8 cellular contexts compared by ENCODE assay signal in the genomic region with DNA sequence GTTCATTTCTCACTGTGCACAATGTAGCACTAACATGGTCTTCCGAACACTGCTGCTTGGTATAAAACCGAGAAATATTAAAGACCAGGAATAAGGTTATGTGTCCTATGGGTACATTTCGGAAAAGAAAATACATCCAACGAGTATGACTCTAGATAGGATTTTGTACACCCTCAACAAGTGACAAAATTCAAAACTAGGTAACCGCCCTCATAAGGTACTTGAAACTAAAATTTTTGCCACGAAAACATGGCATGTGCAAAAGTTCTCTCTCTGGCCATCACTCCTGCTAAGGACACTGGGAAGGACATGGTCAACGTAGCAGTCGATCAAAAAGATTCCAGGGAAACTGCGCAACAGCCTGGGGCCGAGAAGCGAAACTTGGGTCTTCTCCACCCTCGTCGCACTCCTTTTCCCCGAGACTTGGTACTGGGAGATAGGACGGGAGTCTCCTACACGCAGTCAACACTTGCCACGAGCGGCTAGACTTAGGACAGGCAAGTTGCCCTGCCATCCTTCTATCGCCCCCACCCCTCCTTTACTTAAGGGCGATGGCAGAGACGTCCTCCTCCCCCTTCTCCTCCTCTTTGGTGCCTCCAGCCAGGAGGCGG. TPM values are rescaled to one million over a fixed set of nuclear protein-coding genes. Genes with fewer than 3 reads are reported as not detected.
DNase-seq lines count a peak whose midpoint lies in the region; ATAC-seq and TF ChIP-seq lines count a peak whose summit lies in the region.

No MANE protein-coding gene starts in this region.

- ATAC-seq in GM19035 (IDR thresholded peaks at IDR 0.05; ENCODE audit: unreplicated experiment): no peak

- no peak overlapping the region for H3K23ac ChIP-seq in mesenchymal stem cell (ENCODE audit: low read length in 2 of 2)

- peaks cover 24% of the 10 kb centered on the region for H3K4me1 ChIP-seq in effector memory CD4-positive, alpha-beta T cell (ENCODE audit: control insufficient read depth, insufficient read depth, low read length, poor library complexity, severe bottlenecking)
- H3K4me1 ChIP-seq in mesenchymal stem cell (ENCODE audit: control insufficient read depth, insufficient read depth, low read depth, low read length) (peaks cover 2% of the 10 kb centered on the region), tibial nerve (peaks cover 0 to 52% (median 24%) of the 10 kb centered on the region in 4 donors)

- H3K79me1 ChIP-seq in mesenchymal stem cell (replicated peaks; ENCODE audit: low read length, poor library complexity, severe bottlenecking): peaks cover 5% of the 10 kb centered on the region

- POLR2A ChIA-PET in HEK293T (lab: Yijun Ruan, JAX) (interaction anchor here (0.7 to 3.8 kb wide), 19 partner anchors 8 to 350 kb away, joined by 3 to 16 read pairs (median 5); a partner anchor contains a TSS), RWPE1 (lab: Yijun Ruan, JAX; ENCODE audit: low non-redundant PET) (no interaction called here)

- H2BK5ac ChIP-seq in mesenchymal stem cell (ENCODE audit: low read depth, low read length, poor library complexity, severe bottlenecking): peak overlapping the region; percentile 98

- H3K4me2 ChIP-seq in mesenchymal stem cell (ENCODE audit: low read length, poor library complexity, severe bottlenecking): peak overlapping the region; percentile 54

- CTCF ChIA-PET in HEK293T (lab: Yijun Ruan, JAX): interaction anchor here (1.0 to 1.6 kb wide), 2 partner anchors 29 to 67 kb away, joined by 3 to 4 read pairs; no protein-coding TSS in a partner anchor
- CTCF ChIA-PET in RWPE1 (lab: Yijun Ruan, JAX): interaction anchor here (0.5 to 0.7 kb wide), 2 partner anchors 17 to 1395 kb away, joined by 3 read pairs; no protein-coding TSS in a partner anchor

- DNase-seq in D341Med (ENCODE audit: low spot score) (peak; percentile 82), HEK293T (ENCODE audit: extremely low spot score) (no peak), RWPE1 (ENCODE audit: low spot score) (peak; percentile 68), mesenchymal stem cell (peak; percentile 95), tibial nerve (ENCODE audit: low spot score in 2 of 2) (peak; percentile 80 to 86)
- DNase-seq in effector memory CD4-positive, alpha-beta T cell: no peak
- no peak for DNase-seq in activated CD8-positive, alpha-beta memory T cell treated with anti-CD3 and anti-CD28 coated beads, Interleukin-2, amount 50 U/mL, for 4 hours

- H3K9me3 ChIP-seq in effector memory CD4-positive, alpha-beta T cell (ENCODE audit: control insufficient read depth, low read length): no peaks in the 10 kb centered on the region
- H3K9me3 ChIP-seq in mesenchymal stem cell (ENCODE audit: control insufficient read depth, low read length) (no peaks in the 10 kb centered on the region), tibial nerve (no peaks in the 10 kb centered on the region)

- H3K14ac ChIP-seq in mesenchymal stem cell (ENCODE audit: low read length in 2 of 2): peak overlapping the region in 1 of 2 experiments; percentile 19

- TF ChIP-seq EP300 in tibial nerve (IDR thresholded peaks at IDR 0.05): no peak

- peak overlapping the region; percentile 74 for H2BK120ac ChIP-seq in mesenchymal stem cell (ENCODE audit: low read depth, low read length)

- H3K18ac ChIP-seq in mesenchymal stem cell (ENCODE audit: low read depth in 1 of 2, low read length in 2 of 2): peak overlapping the region; percentile 99 to 100

- peaks cover 11% of the 10 kb centered on the region for H3K36me3 ChIP-seq in effector memory CD4-positive, alpha-beta T cell (ENCODE audit: control insufficient read depth, insufficient read depth, low read length)
- peaks cover 3 to 24% of the 10 kb centered on the region in 2 experiments for H3K36me3 ChIP-seq in mesenchymal stem cell (ENCODE audit: control insufficient read depth in 1 of 2, insufficient read depth in 2 of 2, low read depth in 1 of 2, low read length in 2 of 2)
- H3K36me3 ChIP-seq in tibial nerve: peaks cover 0 to 20% (median 0%) of the 10 kb centered on the region in 3 donors

- H4K91ac ChIP-seq in mesenchymal stem cell (ENCODE audit: low read length): peak overlapping the region; percentile 99

- peak overlapping the region; percentile 85 for H2BK15ac ChIP-seq in mesenchymal stem cell (ENCODE audit: low read depth, poor library complexity, severe bottlenecking)

- 3% methylated on average over 20 of the region's 22 CpGs for WGBS in mesenchymal stem cell
- WGBS in tibial nerve, 2 donors: 1 to 3% methylated on average over 19 to 22 of the region's 22 CpGs

- H3K27me3 ChIP-seq in effector memory CD4-positive, alpha-beta T cell (replicated peaks; ENCODE audit: control insufficient read depth, insufficient read depth, low read length, poor library complexity, severe bottlenecking): no peaks in the 10 kb centered on the region
- H3K27me3 ChIP-seq in mesenchymal stem cell (ENCODE audit: control insufficient read depth in 1 of 2, insufficient read depth in 1 of 2, low read length in 2 of 2) (no peaks in the 10 kb centered on the region), tibial nerve (no peaks in the 10 kb centered on the region)

- peak overlapping the region; percentile 81 for H3K4me3 ChIP-seq in effector memory CD4-positive, alpha-beta T cell (ENCODE audit: insufficient read depth, low read depth, low read length, poor library complexity, severe bottlenecking)
- H3K4me3 ChIP-seq in mesenchymal stem cell (ENCODE audit: insufficient read depth in 1 of 2, low read depth in 1 of 2, low read length in 2 of 2) (peak overlapping the region; percentile 86 to 89), tibial nerve (peak overlapping the region; percentile 50 to 91 (median 70))

- H4K8ac ChIP-seq in mesenchymal stem cell (ENCODE audit: low read length): peak overlapping the region; percentile 100

- peak overlapping the region; percentile 99 for H3K9ac ChIP-seq in mesenchymal stem cell (ENCODE audit: low read length)

- no peak for TF ChIP-seq POLR2A in tibial nerve (IDR thresholded peaks at IDR 0.05)

- peak overlapping the region; percentile 81 to 97 for H3K4ac ChIP-seq in mesenchymal stem cell (ENCODE audit: low read depth in 1 of 2, low read length in 2 of 2)

- TF ChIP-seq CTCF in RWPE1 (conservative IDR thresholded peaks at IDR 0.05; ENCODE audit: low read depth) (no peak), tibial nerve (IDR thresholded peaks at IDR 0.05) (no peak)

- H3K27ac ChIP-seq in RWPE1: peak overlapping the region; percentile 98
- peak overlapping the region; percentile 99 for H3K27ac ChIP-seq in effector memory CD4-positive, alpha-beta T cell (ENCODE audit: insufficient read depth, low read length, poor library complexity, severe bottlenecking)
- peak overlapping the region; percentile 97 for H3K27ac ChIP-seq in mesenchymal stem cell (ENCODE audit: low read length, poor library complexity, severe bottlenecking)
- H3K27ac ChIP-seq in tibial nerve: peak overlapping the region; percentile 97 to 99 (median 98)

- no peak overlapping the region for H2AK5ac ChIP-seq in mesenchymal stem cell (ENCODE audit: low read length, severe bottlenecking)

- peak overlapping the region; percentile 90 for H2AFZ ChIP-seq in mesenchymal stem cell (ENCODE audit: low read depth, low read length)

- H2BK12ac ChIP-seq in mesenchymal stem cell (ENCODE audit: low read length in 2 of 2): no peak overlapping the region

TF ChIP-seq in HEK293T, 16 proteins besides CTCF, POLR2A, EP300 and RAD21:
- TF ChIP-seq ELF4 (IDR thresholded peaks at IDR 0.05) (no peak), FOXA1 (IDR thresholded peaks at IDR 0.05) (no peak), FOXK2 (IDR thresholded peaks at IDR 0.05) (no peak)
- TF ChIP-seq, protein P1, sequence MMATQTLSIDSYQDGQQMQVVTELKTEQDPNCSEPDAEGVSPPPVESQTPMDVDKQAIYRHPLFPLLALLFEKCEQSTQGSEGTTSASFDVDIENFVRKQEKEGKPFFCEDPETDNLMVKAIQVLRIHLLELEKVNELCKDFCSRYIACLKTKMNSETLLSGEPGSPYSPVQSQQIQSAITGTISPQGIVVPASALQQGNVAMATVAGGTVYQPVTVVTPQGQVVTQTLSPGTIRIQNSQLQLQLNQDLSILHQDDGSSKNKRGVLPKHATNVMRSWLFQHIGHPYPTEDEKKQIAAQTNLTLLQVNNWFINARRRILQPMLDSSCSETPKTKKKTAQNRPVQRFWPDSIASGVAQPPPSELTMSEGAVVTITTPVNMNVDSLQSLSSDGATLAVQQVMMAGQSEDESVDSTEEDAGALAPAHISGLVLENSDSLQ (IDR thresholded peaks at IDR 0.05): peak; percentile 68; the same call in 1 of the 2 replicates

RNA-seq across cellular contexts. Expression of a gene that starts 0.3 kb away (rescaled TPM):
- polyA plus RNA-seq in mesenchymal stem cell (2013, experiment 1 of 2): 49.0 TPM
- polyA plus RNA-seq in mesenchymal stem cell (2013, experiment 2 of 2): 44.3 TPM
- 10 to 100 TPM; 43.5 to 85.9 (median 60.1) TPM for total RNA-seq in tibial nerve

RNA-seq across cellular contexts. Expression of a gene that starts 4.1 kb away (rescaled TPM):
- 48.7 TPM for polyA plus RNA-seq in mesenchymal stem cell (2013, experiment 1 of 2)
- 48.3 TPM for polyA plus RNA-seq in mesenchymal stem cell (2013, experiment 2 of 2)
- total RNA-seq in tibial nerve: 10 to 100 TPM; 55.7 to 77.5 (median 59.0) TPM

Comparison
In these comparisons a context has a peak if more than half of its experiments do, and no peak if none do; other contexts are left out.
1. DNase-seq: peak in D341Med (single experiment), RWPE1 (single experiment), mesenchymal stem cell (single experiment) and tibial nerve (2 of 2); none in HEK293T (single experiment), effector memory CD4-positive, alpha-beta T cell (0 of 3) and activated CD8-positive, alpha-beta memory T cell treated with anti-CD3 and anti-CD28 coated beads, Interleukin-2, amount 50 U/mL, for 4 hours (single experiment).
2. Peak in every context shown above with its lines, with median percentiles within 50 percentile points of each other: H3K27ac ChIP-seq and H3K4me3 ChIP-seq.